In genomic region chr1:166354411-166354810, GRCh38 we compare ENCODE assay signal across 1 cellular context.
TF ChIP-seq lines count a peak whose summit lies in the region.

No MANE protein-coding gene starts in this region.

TF ChIP-seq in HepG2, 621 proteins besides CTCF, POLR2A, EP300 and RAD21 (continued from another document):
- no peak for TF ChIP-seq ZNF781 (CRISPR knock-in tag; IDR thresholded peaks at IDR 0.05; ENCODE audit: borderline replicate concordance, not compliant biosample characterization)
- TF ChIP-seq ZNF788 (CRISPR knock-in tag; IDR thresholded peaks at IDR 0.05; ENCODE audit: borderline replicate concordance) = no peak
- TF ChIP-seq MYNN (CRISPR knock-in tag; IDR thresholded peaks at IDR 0.05; ENCODE audit: low read depth) = no peak
- no peak for TF ChIP-seq FOXA1 (IDR thresholded peaks at IDR 0.05)
- peak; percentile 32; the same call in 1 of the 2 replicates for TF ChIP-seq FOXA1 (CRISPR knock-in tag; IDR thresholded peaks at IDR 0.05)
- TF ChIP-seq FOXA3 (CRISPR knock-in tag; IDR thresholded peaks at IDR 0.05) = 0 out of 2 replicates have a peak, but pooled peaks have one; percentile 11
- peak; percentile 88 for TF ChIP-seq ZSCAN21 (CRISPR knock-in tag; IDR thresholded peaks at IDR 0.05; ENCODE audit: borderline replicate concordance)
- 0 out of 2 replicates have a peak, but pooled peaks have one; percentile 18 for TF ChIP-seq HNF4A (CRISPR knock-in tag; IDR thresholded peaks at IDR 0.05)
- no peak for TF ChIP-seq ZNF777 (CRISPR knock-in tag; IDR thresholded peaks at IDR 0.05)
- TF ChIP-seq STAG1 (CRISPR knock-in tag; IDR thresholded peaks at IDR 0.05) = peak; percentile 49
